Comparison of ENCODE assay signal across 16 cellular contexts in genomic region chr1:173481195-173481772, GRCh38. TPM values are rescaled to one million over a fixed set of nuclear protein-coding genes. Genes with fewer than 3 reads are reported as not detected.
DNase-seq lines count a peak whose midpoint lies in the region; ATAC-seq and TF ChIP-seq lines count a peak whose summit lies in the region.
"Had no signal": no experiment of that assay in that cellular context is flagged by ENCODE, and none has a peak within 500 bp of the region (broad histone marks: within the 10 kb centered on the region; RNA-seq: fewer than 3 reads in every experiment).

No MANE protein-coding gene starts in this region.

- intact Hi-C loops in CD8-positive, alpha-beta T cell (cut with DNase I, micrococcal nuclease): no loop called here

- no peak overlapping the region for H3K4me3 ChIP-seq in CD8-positive, alpha-beta T cell (ENCODE audit: low read depth, low read length)
- H3K4me3 ChIP-seq in adipocyte (ENCODE audit: low read length): peak overlapping the region; percentile 97
- H3K4me3 ChIP-seq: BLaER1, PC-9 had no signal

- peak overlapping the region; percentile 4 for H3K9ac ChIP-seq in adipocyte (ENCODE audit: low read length)
- H3K9ac ChIP-seq: BLaER1, KMS-11 had no signal

- CTCF ChIA-PET in CD8-positive, alpha-beta T cell (lab: Charles Lee): interaction anchor here (1.6 kb wide), 1 partner anchor 9 kb away, joined by 3 read pairs; no protein-coding TSS in a partner anchor

- H3K4me3 Mint-ChIP-seq in activated naive CD8-positive, alpha-beta T cell: no peak overlapping the region
- H3K4me3 Mint-ChIP-seq in activated naive CD8-positive, alpha-beta T cell treated with anti-CD3 and anti-CD28 coated beads, Interleukin-2, amount 50 U/mL, for 24 hours: no peak overlapping the region
- H3K4me3 Mint-ChIP-seq in CD8-positive, alpha-beta T cell: no peak overlapping the region
- H3K4me3 Mint-ChIP-seq in nephron: peak overlapping the region; percentile 2 to 52 (median 35)

- H3K9me3 Mint-ChIP-seq in activated naive CD8-positive, alpha-beta T cell (ENCODE audit: low read depth): no peaks in the 10 kb centered on the region
- H3K9me3 Mint-ChIP-seq in activated naive CD8-positive, alpha-beta T cell treated with anti-CD3 and anti-CD28 coated beads, Interleukin-2, amount 50 U/mL, for 24 hours: no peaks in the 10 kb centered on the region
- no peaks in the 10 kb centered on the region for H3K9me3 Mint-ChIP-seq in CD8-positive, alpha-beta T cell
- no peaks in the 10 kb centered on the region for H3K9me3 Mint-ChIP-seq in nephron

- H3K9me3 ChIP-seq in CD8-positive, alpha-beta T cell (ENCODE audit: low read length): no peaks in the 10 kb centered on the region
- H3K9me3 ChIP-seq in adipocyte (ENCODE audit: control insufficient read depth, low read length): no peaks in the 10 kb centered on the region
- H3K9me3 ChIP-seq: BLaER1 had no signal

- no peak for ATAC-seq in activated naive CD8-positive, alpha-beta T cell treated with anti-CD3 and anti-CD28 coated beads, Interleukin-2, amount 50 U/mL, for 24 hours
- ATAC-seq in CD8-positive, alpha-beta T cell: no peak
- no peak for ATAC-seq in HG03565 (IDR thresholded peaks at IDR 0.05; ENCODE audit: unreplicated experiment)

- POLR2A ChIA-PET in CD8-positive, alpha-beta T cell (lab: Charles Lee): interaction anchor here (0.7 kb wide), 1 partner anchor 387 kb away, joined by 3 read pairs; the partner anchor contains the start of genes GAS5 and ZBTB37

- H3K27ac ChIP-seq in CD8-positive, alpha-beta T cell (ENCODE audit: low read depth, low read length): no peak overlapping the region
- H3K27ac ChIP-seq: BLaER1, KMS-11, PC-9 had no signal

- no peak for DNase-seq in activated naive CD8-positive, alpha-beta T cell treated with anti-CD3 and anti-CD28 coated beads, Interleukin-2, amount 50 U/mL, for 24 hours
- no peak for DNase-seq in CD8-positive, alpha-beta T cell
- DNase-seq in adipocyte (ENCODE audit: low read depth) (no peak), NCI-H1092 treated with DMSO at 0.1 percent for 48 hours (lab: John Stamatoyannopoulos, UW) (no peak), KBM-7 (no peak)
- DNase-seq: DMS153, NCI-H1048, NCI-H2081 treated with DMSO at 0.1 percent for 48 hours, NCI-H2227 treated with DMSO at 0.1 percent for 48 hours, NCI-H524, PC-9 had no signal

- peaks cover 29% of the 10 kb centered on the region for H3K36me3 ChIP-seq in CD8-positive, alpha-beta T cell (ENCODE audit: insufficient read depth, low read length)
- H3K36me3 ChIP-seq in adipocyte (ENCODE audit: control insufficient read depth, insufficient read depth, low read length, severe bottlenecking): peaks cover 68% of the 10 kb centered on the region

- peaks cover 33% of the 10 kb centered on the region for H3K4me1 Mint-ChIP-seq in activated naive CD8-positive, alpha-beta T cell (ENCODE audit: low read depth)
- H3K4me1 Mint-ChIP-seq in activated naive CD8-positive, alpha-beta T cell treated with anti-CD3 and anti-CD28 coated beads, Interleukin-2, amount 50 U/mL, for 24 hours: peaks cover 25% of the 10 kb centered on the region
- H3K4me1 Mint-ChIP-seq in CD8-positive, alpha-beta T cell (ENCODE audit: low read depth): peaks cover 45% of the 10 kb centered on the region
- peaks cover 38% of the 10 kb centered on the region for H3K4me1 Mint-ChIP-seq in nephron

- peak overlapping the region; percentile 16 for H3K27ac Mint-ChIP-seq in activated naive CD8-positive, alpha-beta T cell
- H3K27ac Mint-ChIP-seq in activated naive CD8-positive, alpha-beta T cell treated with anti-CD3 and anti-CD28 coated beads, Interleukin-2, amount 50 U/mL, for 24 hours: no peak overlapping the region
- peak overlapping the region; percentile 53 for H3K27ac Mint-ChIP-seq in CD8-positive, alpha-beta T cell
- no peak overlapping the region for H3K27ac Mint-ChIP-seq in nephron

- in situ Hi-C loops in KBM-7 (cut with MboI; ENCODE audit: low pct_unique_long_range_greater_than_20kb, low sequenced_read_pairs): no loop called here

- H3K27me3 Mint-ChIP-seq in activated naive CD8-positive, alpha-beta T cell: no peaks in the 10 kb centered on the region
- no peaks in the 10 kb centered on the region for H3K27me3 Mint-ChIP-seq in activated naive CD8-positive, alpha-beta T cell treated with anti-CD3 and anti-CD28 coated beads, Interleukin-2, amount 50 U/mL, for 24 hours
- no peaks in the 10 kb centered on the region for H3K27me3 Mint-ChIP-seq in CD8-positive, alpha-beta T cell (ENCODE audit: low read depth)
- no peaks in the 10 kb centered on the region for H3K27me3 Mint-ChIP-seq in nephron (ENCODE audit: low read depth)

- TF ChIP-seq CTCF in CD8-positive, alpha-beta T cell (IDR thresholded peaks at IDR 0.05): no peak
- TF ChIP-seq CTCF in nephron (IDR thresholded peaks at IDR 0.05; ENCODE audit: unreplicated experiment in 3 of 3): no peak

- H3K36me3 Mint-ChIP-seq in activated naive CD8-positive, alpha-beta T cell: peaks cover 6% of the 10 kb centered on the region
- H3K36me3 Mint-ChIP-seq in activated naive CD8-positive, alpha-beta T cell treated with anti-CD3 and anti-CD28 coated beads, Interleukin-2, amount 50 U/mL, for 24 hours (ENCODE audit: low read depth): peaks cover 58% of the 10 kb centered on the region
- H3K36me3 Mint-ChIP-seq in CD8-positive, alpha-beta T cell: peaks cover 67% of the 10 kb centered on the region
- peaks cover 64% of the 10 kb centered on the region for H3K36me3 Mint-ChIP-seq in nephron (ENCODE audit: low read depth)

- peaks cover 26% of the 10 kb centered on the region for H3K4me1 ChIP-seq in CD8-positive, alpha-beta T cell (ENCODE audit: insufficient read depth, low read length)
- peaks cover 42% of the 10 kb centered on the region for H3K4me1 ChIP-seq in adipocyte (ENCODE audit: control insufficient read depth, insufficient read depth, low read length)

- no peaks in the 10 kb centered on the region for H3K27me3 ChIP-seq in CD8-positive, alpha-beta T cell (ENCODE audit: insufficient read depth, low read length)
- H3K27me3 ChIP-seq in adipocyte (replicated peaks; ENCODE audit: control insufficient read depth, insufficient read depth, low read length): no peaks in the 10 kb centered on the region
- H3K27me3 ChIP-seq: BLaER1 had no signal

RNA-seq across cellular contexts. Expression of gene PRDX6, which starts 4.1 kb away (rescaled TPM):
- 100 to 1,000 TPM; 146 to 147 TPM for total RNA-seq in CD8-positive, alpha-beta T cell

Comparison
In these comparisons a context has a peak if more than half of its experiments do, and no peak if none do; other contexts are left out.
1. H3K27ac Mint-ChIP-seq: peak in activated naive CD8-positive, alpha-beta T cell (single experiment) and CD8-positive, alpha-beta T cell (single experiment); none in activated naive CD8-positive, alpha-beta T cell treated with anti-CD3 and anti-CD28 coated beads, Interleukin-2, amount 50 U/mL, for 24 hours (single experiment) and nephron (0 of 3).
2. H3K4me3 Mint-ChIP-seq: peak in nephron (3 of 3); none in activated naive CD8-positive, alpha-beta T cell (single experiment), activated naive CD8-positive, alpha-beta T cell treated with anti-CD3 and anti-CD28 coated beads, Interleukin-2, amount 50 U/mL, for 24 hours (single experiment) and CD8-positive, alpha-beta T cell (single experiment).